4 cellular contexts compared by ENCODE assay signal in genomic region chr5:159118958-159119659, GRCh38. TPM values are rescaled to one million over a fixed set of nuclear protein-coding genes. Genes with fewer than 3 reads are reported as not detected.
"Had no signal": no experiment of that assay in that cellular context is flagged by ENCODE, and none has a peak within 500 bp of the region (broad histone marks: within the 10 kb centered on the region; RNA-seq: fewer than 3 reads in every experiment).

No MANE protein-coding gene starts in this region.

RNA-seq across cellular contexts. Expression of gene EBF1, which starts 19.4 kb away (rescaled TPM):
- total RNA-seq: activated CD4-positive, alpha-beta memory T cell treated with anti-CD3 and anti-CD28 coated beads for 36 hours; activated CD4-positive, alpha-beta T cell treated with anti-CD3 and anti-CD28 coated beads, Interleukin-2, amount 10 ng/mL, durations not matched to agents 24 days and 14 days; bronchial epithelial cell had no signal
- polyA plus RNA-seq: cardiac muscle cell had no signal
